In genomic region chr1:17831619-17832018, GRCh38 we compare ENCODE assay signal across 9 cellular contexts.
DNase-seq lines count a peak whose midpoint lies in the region; ATAC-seq and TF ChIP-seq lines count a peak whose summit lies in the region.
"Had no signal": no experiment of that assay in that cellular context is flagged by ENCODE, and none has a peak within 500 bp of the region (broad histone marks: within the 10 kb centered on the region; RNA-seq: fewer than 3 reads in every experiment).

No MANE protein-coding gene starts in this region.

- no peaks in the 10 kb centered on the region for H3K4me1 ChIP-seq in A673 (ENCODE audit: insufficient read depth, low read length, poor library complexity, severe bottlenecking)
- no peaks in the 10 kb centered on the region for H3K4me1 ChIP-seq in smooth muscle cell (ENCODE audit: low read depth)
- H3K4me1 ChIP-seq in right cardiac atrium (ENCODE audit: control insufficient read depth, insufficient read depth, low read length): peaks cover 4% of the 10 kb centered on the region
- H3K4me1 ChIP-seq: body of pancreas had no signal

- H3K27me3 ChIP-seq in A673 (replicated peaks; ENCODE audit: insufficient read depth, low read depth, low read length, poor library complexity) (no peaks in the 10 kb centered on the region), H7 (ENCODE audit: control insufficient read depth, insufficient read depth, low read length) (no peaks in the 10 kb centered on the region; the same call in 1 of the 2 replicates), smooth muscle cell (ENCODE audit: low read depth) (peaks cover 33% of the 10 kb centered on the region), right cardiac atrium (ENCODE audit: control insufficient read depth, insufficient read depth) (no peaks in the 10 kb centered on the region)
- H3K27me3 ChIP-seq: body of pancreas had no signal

- BruUV-seq in A673 (replicated peaks; lab: Mats Ljungman, UMichigan): no TSS peak

- no peak for TF ChIP-seq CTCF in A673 (conservative IDR thresholded peaks at IDR 0.05; ENCODE audit: low read depth, low read length)
- TF ChIP-seq CTCF in smooth muscle cell (IDR thresholded peaks at IDR 0.05; ENCODE audit: borderline replicate concordance, insufficient read depth, poor library complexity, severe bottlenecking): no peak
- TF ChIP-seq CTCF in GM13977 (IDR thresholded peaks at IDR 0.05; ENCODE audit: extremely low read depth, insufficient read depth, missing control alignments): no peak

- H4K20me1 ChIP-seq in smooth muscle cell (ENCODE audit: low read depth): no peaks in the 10 kb centered on the region

- no peaks in the 10 kb centered on the region for H3K36me3 ChIP-seq in A673 (ENCODE audit: insufficient read depth, low read length, poor library complexity, severe bottlenecking)
- no peaks in the 10 kb centered on the region for H3K36me3 ChIP-seq in H7 (replicated peaks; ENCODE audit: control insufficient read depth, insufficient read depth, low read length)
- no peaks in the 10 kb centered on the region for H3K36me3 ChIP-seq in smooth muscle cell (ENCODE audit: low read depth)

- in situ Hi-C loops in GM13977 (cut with MboI; ENCODE audit: low pct_unique_long_range_greater_than_20kb, low sequenced_read_pairs, unreplicated experiment): no loop called here

- H2AFZ ChIP-seq in smooth muscle cell (ENCODE audit: low read depth): no peak overlapping the region

- H3K9me3 ChIP-seq in A673 (ENCODE audit: low read depth, low read length, poor library complexity, severe bottlenecking) (no peaks in the 10 kb centered on the region), smooth muscle cell (replicated peaks; ENCODE audit: low read depth) (no peaks in the 10 kb centered on the region), right cardiac atrium (ENCODE audit: control insufficient read depth, low read length) (no peaks in the 10 kb centered on the region)
- H3K9me3 ChIP-seq: body of pancreas had no signal

- CTCF ChIA-PET in A673 (lab: Charles Lee): no interaction called here

- no peaks in the 10 kb centered on the region for H3K79me2 ChIP-seq in smooth muscle cell (ENCODE audit: low read depth)

- H3K4me2 ChIP-seq in smooth muscle cell: no peak overlapping the region

- no peak for ATAC-seq in right cardiac atrium
- ATAC-seq: body of pancreas had no signal

- H3K4me3 ChIP-seq in A673 (ENCODE audit: low read depth, low read length, poor library complexity, severe bottlenecking) (no peak overlapping the region), H7 (ENCODE audit: insufficient read depth, low read depth, low read length) (no peak overlapping the region), smooth muscle cell (no peak overlapping the region), right cardiac atrium (ENCODE audit: low read length) (no peak overlapping the region)
- H3K4me3 ChIP-seq: body of pancreas had no signal

- peak; percentile 55 for DNase-seq in A673 (ENCODE audit: low spot score)
- DNase-seq in H7: peak; percentile 86
- peak; percentile 22 for DNase-seq in SW480 (ENCODE audit: low spot score)
- DNase-seq in glomerular visceral epithelial cell (ENCODE audit: extremely low spot score): peak; percentile 12
- no peak for DNase-seq in smooth muscle cell (lab: John Stamatoyannopoulos, UW; ENCODE audit: unreplicated experiment)
- DNase-seq in GM13977 (ENCODE audit: low spot score): no peak
- no peak for DNase-seq in Ammon's horn (ENCODE audit: low spot score)
- DNase-seq in right cardiac atrium: no peak

- intact Hi-C loops in A673 (cut with micrococcal nuclease; ENCODE audit: unreplicated experiment): no loop called here
- intact Hi-C loops in right cardiac atrium (cut with DNase I): no loop called here

- WGBS in smooth muscle cell (ENCODE audit: low lambda C conversion rate): 50% methylated on average over 7 of the region's 7 CpGs
- 30% methylated on average over 7 of the region's 7 CpGs for WGBS in right cardiac atrium

- no peak overlapping the region for H3K9ac ChIP-seq in smooth muscle cell (ENCODE audit: low read depth)

- no peak overlapping the region for H3K27ac ChIP-seq in A673 (ENCODE audit: low read depth, low read length, poor library complexity, severe bottlenecking)
- H3K27ac ChIP-seq in smooth muscle cell (ENCODE audit: low read depth): no peak overlapping the region
- no peak overlapping the region for H3K27ac ChIP-seq in right cardiac atrium (ENCODE audit: low read length)
- H3K27ac ChIP-seq: body of pancreas had no signal

- POLR2A ChIA-PET in A673 (lab: Charles Lee; ENCODE audit: low non-redundant PET): no interaction called here

- no peaks in the 10 kb centered on the region for H3F3A ChIP-seq in smooth muscle cell (ENCODE audit: low read depth)

Comparison
In these comparisons a context has a peak if more than half of its experiments do, and no peak if none do; other contexts are left out.
1. DNase-seq: peak in A673 (single experiment), H7 (single experiment), SW480 (single experiment) and glomerular visceral epithelial cell (single experiment); none in smooth muscle cell (single experiment), GM13977 (single experiment), Ammon's horn (single experiment) and right cardiac atrium (0 of 3).